11 cellular contexts compared by ENCODE assay signal in genomic region chr1:25700626-25701025, GRCh38.
DNase-seq lines count a peak whose midpoint lies in the region; ATAC-seq and TF ChIP-seq lines count a peak whose summit lies in the region.
"Had no signal": no experiment of that assay in that cellular context is flagged by ENCODE, and none has a peak within 500 bp of the region (broad histone marks: within the 10 kb centered on the region; RNA-seq: fewer than 3 reads in every experiment).

No MANE protein-coding gene starts in this region.

- intact Hi-C loops in colonic mucosa (cut with DNase I) (no loop called here), tibial artery (cut with DNase I; ENCODE audit: low total_unique reads) (loop anchor here (5.0 kb wide), 1 partner anchor 42 kb away; no protein-coding TSS in a partner anchor)

- no peaks in the 10 kb centered on the region for H3K9me3 ChIP-seq in colonic mucosa
- H3K9me3 ChIP-seq in lung (ENCODE audit: control insufficient read depth in 2 of 2, insufficient read depth in 1 of 2, low read length in 1 of 2) = no peaks in the 10 kb centered on the region
- H3K9me3 ChIP-seq in tibial artery = no peaks in the 10 kb centered on the region
- H3K9me3 ChIP-seq: upper lobe of left lung had no signal

- no peak overlapping the region for H3K9ac ChIP-seq in colonic mucosa (ENCODE audit: low read depth in 2 of 2, low read length in 2 of 2)

- H3K36me3 ChIP-seq in colonic mucosa (no peaks in the 10 kb centered on the region), lung (ENCODE audit: control insufficient read depth in 2 of 2, insufficient read depth in 2 of 2, low read length in 2 of 2) (no peaks in the 10 kb centered on the region), tibial artery (no peaks in the 10 kb centered on the region)
- H3K36me3 ChIP-seq: upper lobe of left lung had no signal

- H3K4me3 ChIP-seq in colonic mucosa = no peak overlapping the region
- H3K4me3 ChIP-seq in lung = no peak overlapping the region
- no peak overlapping the region for H3K4me3 ChIP-seq in tibial artery
- H3K4me3 ChIP-seq: upper lobe of left lung had no signal

- no peak for TF ChIP-seq CTCF in colonic mucosa (IDR thresholded peaks at IDR 0.05)
- TF ChIP-seq CTCF in lung (IDR thresholded peaks at IDR 0.05; ENCODE audit: control extremely low read depth, extremely low read depth) = no peak
- peak; percentile 30 to 36 for TF ChIP-seq CTCF in tibial artery (IDR thresholded peaks at IDR 0.05)
- no peak for TF ChIP-seq CTCF in omental fat pad (IDR thresholded peaks at IDR 0.05)

- no peak for ATAC-seq in lung (ENCODE audit: insufficient read depth, low FRiP score)
- ATAC-seq in GM18861 (IDR thresholded peaks at IDR 0.05; ENCODE audit: unreplicated experiment) = no peak
- ATAC-seq in omental fat pad (ENCODE audit: low FRiP score) = no peak

- no peaks in the 10 kb centered on the region for H3K27me3 ChIP-seq in colonic mucosa
- H3K27me3 ChIP-seq in lung (ENCODE audit: control insufficient read depth, insufficient read depth) = no peaks in the 10 kb centered on the region
- no peaks in the 10 kb centered on the region for H3K27me3 ChIP-seq in tibial artery
- H3K27me3 ChIP-seq: upper lobe of left lung had no signal

- 54 to 82% methylated on average over 7 of the region's 7 CpGs for WGBS in lung, 2 donors

- H3K27ac ChIP-seq in colonic mucosa = peak overlapping the region; percentile 70
- peak overlapping the region; percentile 9 to 93 for H3K27ac ChIP-seq in lung (ENCODE audit: low read depth in 1 of 2, low read length in 1 of 2)
- peak overlapping the region; percentile 78 to 80 for H3K27ac ChIP-seq in tibial artery

- peak; percentile 39 for DNase-seq in NCI-H82 (lab: John Stamatoyannopoulos, UW)
- no peak for DNase-seq in NCI-H82 treated with DMSO at 0.1 percent for 48 hours (lab: John Stamatoyannopoulos, UW; ENCODE audit: unreplicated experiment)
- no peak for DNase-seq in colonic mucosa
- DNase-seq in lung (ENCODE audit: low spot score) = no peak
- no peak for DNase-seq in tibial artery
- no peak for DNase-seq in OCI-M1 (lab: John Stamatoyannopoulos, UW)
- no peak for DNase-seq in omental fat pad (ENCODE audit: low spot score)
- DNase-seq: GF-D8; NK-92 treated with Interleukin-12 subunit alpha and Interleukin-12 subunit beta, amount 100 ng/mL, for 24 hours; upper lobe of left lung had no signal

- H3K4me1 ChIP-seq in colonic mucosa (no peaks in the 10 kb centered on the region), lung (ENCODE audit: control insufficient read depth in 2 of 2, insufficient read depth in 2 of 2, low read length in 2 of 2) (peaks cover 8 to 25% of the 10 kb centered on the region in 2 donors), tibial artery (peaks cover 13 to 85% (median 54%) of the 10 kb centered on the region in 4 donors)

Comparison
In these comparisons a context has a peak if more than half of its experiments do, and no peak if none do; other contexts are left out.
1. CTCF ChIP-seq: peak in tibial artery (2 of 2); none in colonic mucosa (single experiment), lung (single experiment) and omental fat pad (0 of 3).
2. Peak in every context shown above with its lines, with median percentiles within 50 percentile points of each other: H3K27ac ChIP-seq.